18 cellular contexts compared by ENCODE assay signal in genomic region chr7:158497627-158498026, GRCh38.
DNase-seq lines count a peak whose midpoint lies in the region; FAIRE-seq and TF ChIP-seq lines count a peak whose summit lies in the region.
"Had no signal": no experiment of that assay in that cellular context is flagged by ENCODE, and none has a peak within 500 bp of the region (broad histone marks: within the 10 kb centered on the region; RNA-seq: fewer than 3 reads in every experiment).

No MANE protein-coding gene starts in this region.

- intact Hi-C loops in dorsolateral prefrontal cortex (cut with DNase I), result no loop called here
- intact Hi-C loops in cardiac septum (cut with DNase I), result no loop called here

- H3K27ac ChIP-seq in H1 (ENCODE audit: low read depth, low read length) (no peak overlapping the region), neural progenitor cell (no peak overlapping the region), dorsolateral prefrontal cortex (peak overlapping the region in 9 of 59 donors; percentile 4 to 63 (median 41))

- H2BK5ac ChIP-seq in H1 (ENCODE audit: low read depth, low read length), result no peak overlapping the region

- H3F3A ChIP-seq in neural progenitor cell (ENCODE audit: low read depth), result peaks cover 46% of the 10 kb centered on the region

- H3K4me1 ChIP-seq in H1 (replicated peaks in 1 of 4; ENCODE audit: control insufficient read depth in 3 of 4, insufficient read depth in 4 of 4, low read length in 3 of 4) (peaks cover 6 to 35% (median 28%) of the 10 kb centered on the region in 4 experiments), neural progenitor cell (peaks cover 44% of the 10 kb centered on the region)

- H3K18ac ChIP-seq in H1 (ENCODE audit: extremely low read depth, low read length), result no peak overlapping the region; the same call in 1 of the 2 replicates

- no peak for FAIRE-seq in H1 (lab: Jason Lieb, UNC)
- FAIRE-seq: A549, GM12878 had no signal

- H3K56ac ChIP-seq in H1 (replicated peaks; ENCODE audit: insufficient read length, low read depth, low read length), result no peak overlapping the region

- no peak overlapping the region for H3K4me3 Mint-ChIP-seq in neural progenitor cell
- H3K4me3 Mint-ChIP-seq: CD14-positive monocyte; CD4-positive, alpha-beta memory T cell had no signal

- H4K20me1 ChIP-seq in H1 (replicated peaks in 1 of 2; ENCODE audit: control insufficient read depth in 1 of 2, insufficient read depth in 2 of 2, low read length in 2 of 2), result no peaks in the 10 kb centered on the region
- H4K20me1 ChIP-seq in neural progenitor cell (ENCODE audit: low read depth), result no peaks in the 10 kb centered on the region

- H2AFZ ChIP-seq in H1 (ENCODE audit: low read length) (no peak overlapping the region), neural progenitor cell (replicated peaks) (no peak overlapping the region)

- no peak overlapping the region for H3K23ac ChIP-seq in H1 (ENCODE audit: insufficient read length)

- no peak overlapping the region for H3K14ac ChIP-seq in H1 (ENCODE audit: insufficient read length)

- H2AK5ac ChIP-seq in H1 (ENCODE audit: low read depth, low read length), result no peak overlapping the region

- peak overlapping the region; percentile 16 for H4K5ac ChIP-seq in H1 (ENCODE audit: insufficient read length, low read depth, low read length)

- H3K4me1 Mint-ChIP-seq in neural progenitor cell, result peaks cover 61% of the 10 kb centered on the region

- H3K27ac Mint-ChIP-seq in neural progenitor cell, result peak overlapping the region; percentile 76
- H3K27ac Mint-ChIP-seq: CD14-positive monocyte had no signal

- H3K4me3 ChIP-seq in H1 (ENCODE audit: extremely low read depth in 1 of 4, insufficient read depth in 2 of 4, low read depth in 3 of 4, low read length in 4 of 4) (no peak overlapping the region), neural progenitor cell (no peak overlapping the region), dorsolateral prefrontal cortex (no peak overlapping the region)
- H3K4me3 ChIP-seq: A549, GM12878 had no signal

- 89% methylated on average over 9 of the region's 9 CpGs; no CpG with 5 or more reads in 1 of the 2 experiments for whole genome bisulfite sequencing in H1 (ENCODE audit: extremely low coverage in 1 of 2, insufficient coverage in 1 of 2, insufficient read length in 1 of 2, insufficient replicate concordance in 2 of 2, low coverage in 1 of 2, low lambda C conversion rate in 2 of 2, missing lambda C conversion rate in 1 of 2), 2 experiments

- H3K9me3 Mint-ChIP-seq in neural progenitor cell, result no peaks in the 10 kb centered on the region
- H3K9me3 Mint-ChIP-seq: CD4-positive, alpha-beta memory T cell; H9 had no signal

- H2BK15ac ChIP-seq in H1 (ENCODE audit: low read length), result peak overlapping the region; percentile 76; the same call in 1 of the 2 replicates

- no peak for TF ChIP-seq EP300 in H1 (IDR thresholded peaks at IDR 0.05; ENCODE audit: borderline replicate concordance in 1 of 2, low read depth in 2 of 2, low read length in 2 of 2)

- TF ChIP-seq RAD21 in H1 (IDR thresholded peaks at IDR 0.05 in 1 of 2, conservative IDR thresholded peaks at IDR 0.05 in 1 of 2; ENCODE audit: low read depth in 2 of 2, low read length in 2 of 2), result no peak

- peak overlapping the region; percentile 77; the same call in 1 of the 2 replicates for H2BK12ac ChIP-seq in H1 (ENCODE audit: low read depth, low read length)

- H3K4me2 ChIP-seq in H1 (ENCODE audit: insufficient read depth in 1 of 2, low read depth in 2 of 2, low read length in 2 of 2) (no peak overlapping the region), neural progenitor cell (no peak overlapping the region)

- no peak overlapping the region for H2BK120ac ChIP-seq in H1 (replicated peaks; ENCODE audit: low read depth, low read length)

- H3K79me1 ChIP-seq in H1 (ENCODE audit: low read depth, low read length), result 0 out of 2 replicates have a peak, but pooled peaks cover 2% of the 10 kb centered on the region

- H3K27me3 ChIP-seq in H1 (replicated peaks in 1 of 4; ENCODE audit: control insufficient read depth in 3 of 4, extremely low read depth in 1 of 4, insufficient read depth in 3 of 4, low read length in 3 of 4) (peaks cover 0 to 2% (median 0%) of the 10 kb centered on the region in 4 experiments; a peak in 1 of 7 replicates), neural progenitor cell (no peaks in the 10 kb centered on the region), dorsolateral prefrontal cortex (peaks cover 0 to 3% (median 0%) of the 10 kb centered on the region in 45 donors)

- H3K27me3 Mint-ChIP-seq in neural progenitor cell (ENCODE audit: insufficient read depth, low read depth), result peaks cover 10% of the 10 kb centered on the region

- H3K36me3 Mint-ChIP-seq in neural progenitor cell, result no peaks in the 10 kb centered on the region
- H3K36me3 Mint-ChIP-seq: CD14-positive monocyte; CD4-positive, alpha-beta memory T cell had no signal

- H4K8ac ChIP-seq in H1 (ENCODE audit: extremely low read depth, insufficient read depth, low read length), result no peak overlapping the region

- H3K79me2 ChIP-seq in H1 (ENCODE audit: control insufficient read depth in 1 of 2, insufficient read depth in 2 of 2, low read length in 2 of 2) (no peaks in the 10 kb centered on the region), neural progenitor cell (ENCODE audit: low read depth) (no peaks in the 10 kb centered on the region)

- H3K9me3 ChIP-seq in H1 (ENCODE audit: insufficient read depth in 2 of 2, low read depth in 1 of 2, low read length in 1 of 2), result no peaks in the 10 kb centered on the region
- H3K9me3 ChIP-seq in neural progenitor cell (ENCODE audit: low read depth), result no peaks in the 10 kb centered on the region
- H3K9me3 ChIP-seq: A549 had no signal

- H3K9ac ChIP-seq in H1 (replicated peaks in 1 of 4; ENCODE audit: extremely low read depth in 1 of 4, low read depth in 3 of 4, low read length in 3 of 4) (no peak overlapping the region), neural progenitor cell (no peak overlapping the region)

- H3K23me2 ChIP-seq in H1 (ENCODE audit: low read depth, low read length), result peaks cover 3% of the 10 kb centered on the region; the same call in 1 of the 2 replicates

- DNase-seq in DMS79 treated with DMSO at 0.1 percent for 48 hours (lab: John Stamatoyannopoulos, UW) (peak; percentile 39), DMS79 (lab: John Stamatoyannopoulos, UW) (no peak), NCI-H510A treated with DMSO at 0.1 percent for 48 hours (lab: John Stamatoyannopoulos, UW) (peak; percentile 57), H1 (ENCODE audit: low read depth in 1 of 2, low spot score in 2 of 2) (no peak), neural progenitor cell (ENCODE audit: low spot score) (no peak), dorsolateral prefrontal cortex (no peak), SIG-M5 (lab: John Stamatoyannopoulos, UW) (no peak), cardiac septum (ENCODE audit: low spot score) (no peak)
- DNase-seq: AML-193; CD4-positive, alpha-beta memory T cell; DMS153; DND-41; EL; GOT3; H9 had no signal

- peak overlapping the region; percentile 9 for H3K4ac ChIP-seq in H1 (replicated peaks; ENCODE audit: insufficient read length, low read depth, low read length)

- H4K91ac ChIP-seq in H1 (replicated peaks; ENCODE audit: insufficient read length, low read length), result peak overlapping the region; percentile 83

- H3K36me3 ChIP-seq in H1 (ENCODE audit: control insufficient read depth in 2 of 4, insufficient read depth in 4 of 4, low read length in 3 of 4) (no peaks in the 10 kb centered on the region), neural progenitor cell (no peaks in the 10 kb centered on the region)

- POLR2A ChIA-PET in H1 (lab: Charles Lee; ENCODE audit: partially characterized antibody), result interaction anchor here (0.5 kb wide), 1 partner anchor 32 kb away, joined by 3 read pairs; no protein-coding TSS in a partner anchor

- CTCF ChIA-PET in H1 (lab: Charles Lee; ENCODE audit: partially characterized antibody), result no interaction called here

- TF ChIP-seq CTCF in H1 (IDR thresholded peaks at IDR 0.05; ENCODE audit: control extremely low read depth in 1 of 3, insufficient read depth in 1 of 3, low read depth in 1 of 3, low read length in 3 of 3), result no peak
- no peak for TF ChIP-seq CTCF in neural progenitor cell (IDR thresholded peaks at IDR 0.05)
- no peak for TF ChIP-seq CTCF in dorsolateral prefrontal cortex (IDR thresholded peaks at IDR 0.05 in 54 of 56, conservative IDR thresholded peaks at IDR 0.05 in 2 of 56; ENCODE audit: low read depth in 1 of 56, partially characterized antibody in 56 of 56)

- TF ChIP-seq POLR2A in H1 (IDR thresholded peaks at IDR 0.05; ENCODE audit: control extremely low read depth in 1 of 2, low read depth in 2 of 2, low read length in 2 of 2), result no peak

- peak overlapping the region; percentile 88 for H2BK20ac ChIP-seq in H1 (ENCODE audit: low read length)

TF ChIP-seq in H1, 55 proteins besides CTCF, POLR2A, EP300 and RAD21:
- no peak for TF ChIP-seq MAX (IDR thresholded peaks at IDR 0.05)
- no peak for TF ChIP-seq KDM4A (IDR thresholded peaks at IDR 0.05; ENCODE audit: low read depth, low read length, severe bottlenecking)
- TF ChIP-seq SIRT6 (IDR thresholded peaks at IDR 0.05; ENCODE audit: low read length), result no peak
- TF ChIP-seq CHD1 (IDR thresholded peaks at IDR 0.05; ENCODE audit: low read depth, low read length), result no peak
- no peak for TF ChIP-seq RBBP5 (IDR thresholded peaks at IDR 0.05; ENCODE audit: borderline replicate concordance, low read depth, low read length)
- TF ChIP-seq CEBPB (IDR thresholded peaks at IDR 0.05; ENCODE audit: low read depth, low read length), result no peak

Comparison
In these comparisons a context has a peak if more than half of its experiments do, and no peak if none do; other contexts are left out.
1. DNase-seq: peak in DMS79 treated with DMSO at 0.1 percent for 48 hours (single experiment) and NCI-H510A treated with DMSO at 0.1 percent for 48 hours (single experiment); none in DMS79 (single experiment), H1 (0 of 2), neural progenitor cell (single experiment), dorsolateral prefrontal cortex (0 of 10), SIG-M5 (single experiment) and cardiac septum (single experiment).